Comparison of ENCODE assay signal across 10 cellular contexts in genomic region chr10:4947039-4947634, GRCh38. TPM values are rescaled to one million over a fixed set of nuclear protein-coding genes. Genes with fewer than 3 reads are reported as not detected.
A peak's percentile ranks its signal among the peaks of the same experiment; 100 is the strongest.
DNase-seq lines count a peak whose midpoint lies in the region; ATAC-seq and TF ChIP-seq lines count a peak whose summit lies in the region.
"Had no signal": no experiment of that assay in that cellular context is flagged by ENCODE, and none has a peak within 500 bp of the region (broad histone marks: within the 10 kb centered on the region; RNA-seq: fewer than 3 reads in every experiment).

No MANE protein-coding gene starts in this region.

- H3K4ac ChIP-seq in mesenchymal stem cell (ENCODE audit: low read depth in 1 of 2, low read length in 2 of 2): no peak overlapping the region

- ATAC-seq in upper lobe of left lung (ENCODE audit: low FRiP score in 2 of 2) (no peak), left colon (no peak)
- ATAC-seq: GM12878 had no signal

- H3K23ac ChIP-seq in mesenchymal stem cell (ENCODE audit: low read length in 2 of 2): no peak overlapping the region

- H3K27ac ChIP-seq in esophagus muscularis mucosa (replicated peaks in 1 of 4) (peak overlapping the region; percentile 67 to 79 (median 76)), mesenchymal stem cell (ENCODE audit: low read length, poor library complexity, severe bottlenecking) (peak overlapping the region; percentile 76), upper lobe of left lung (peak overlapping the region; percentile 32 to 78 (median 68))

- no peaks in the 10 kb centered on the region for H3K27me3 ChIP-seq in esophagus muscularis mucosa
- H3K27me3 ChIP-seq in mesenchymal stem cell (ENCODE audit: control insufficient read depth in 1 of 2, insufficient read depth in 1 of 2, low read length in 2 of 2): no peaks in the 10 kb centered on the region
- no peaks in the 10 kb centered on the region for H3K27me3 ChIP-seq in upper lobe of left lung

- H3K4me1 ChIP-seq in esophagus muscularis mucosa (peaks cover 13 to 70% (median 62%) of the 10 kb centered on the region in 4 donors), mesenchymal stem cell (ENCODE audit: control insufficient read depth, insufficient read depth, low read depth, low read length) (peaks cover 2% of the 10 kb centered on the region), upper lobe of left lung (peaks cover 5 to 49% (median 19%) of the 10 kb centered on the region in 4 donors)

- TF ChIP-seq CTCF in esophagus muscularis mucosa (IDR thresholded peaks at IDR 0.05): no peak
- TF ChIP-seq CTCF in upper lobe of left lung (IDR thresholded peaks at IDR 0.05): no peak

- no peak overlapping the region for H2BK5ac ChIP-seq in mesenchymal stem cell (ENCODE audit: low read depth, low read length, poor library complexity, severe bottlenecking)

- H3K36me3 ChIP-seq in esophagus muscularis mucosa: no peaks in the 10 kb centered on the region
- H3K36me3 ChIP-seq in mesenchymal stem cell (ENCODE audit: control insufficient read depth in 1 of 2, insufficient read depth in 2 of 2, low read depth in 1 of 2, low read length in 2 of 2): peaks cover 0 to 17% of the 10 kb centered on the region in 2 experiments
- no peaks in the 10 kb centered on the region for H3K36me3 ChIP-seq in upper lobe of left lung

- no peak overlapping the region for H2AK5ac ChIP-seq in mesenchymal stem cell (ENCODE audit: low read length, severe bottlenecking)

- H2BK15ac ChIP-seq in mesenchymal stem cell (ENCODE audit: low read depth, poor library complexity, severe bottlenecking): no peak overlapping the region

- no peak overlapping the region for H2BK120ac ChIP-seq in mesenchymal stem cell (ENCODE audit: low read depth, low read length)

- intact Hi-C loops in esophagus muscularis mucosa (cut with DNase I): no loop called here
- intact Hi-C loops in left colon (cut with DNase I, micrococcal nuclease): no loop called here

- H2BK12ac ChIP-seq in mesenchymal stem cell (ENCODE audit: low read length in 2 of 2): no peak overlapping the region

- CTCF ChIA-PET in HEK293T (lab: Yijun Ruan, JAX): no interaction called here

- TF ChIP-seq POLR2A in esophagus muscularis mucosa (IDR thresholded peaks at IDR 0.05; ENCODE audit: low read depth): no peak
- TF ChIP-seq POLR2A in upper lobe of left lung (IDR thresholded peaks at IDR 0.05): no peak

- no peak overlapping the region for H3K18ac ChIP-seq in mesenchymal stem cell (ENCODE audit: low read depth in 1 of 2, low read length in 2 of 2)

- H4K91ac ChIP-seq in mesenchymal stem cell (ENCODE audit: low read length): no peak overlapping the region

- POLR2A ChIA-PET in HEK293T (lab: Yijun Ruan, JAX): no interaction called here

- no peak overlapping the region for H3K14ac ChIP-seq in mesenchymal stem cell (ENCODE audit: low read length in 2 of 2)

- DNase-seq in LoVo (ENCODE audit: low spot score) (peak; percentile 11), esophagus muscularis mucosa (ENCODE audit: extremely low spot score) (no peak), mesenchymal stem cell (peak; percentile 72), upper lobe of left lung (no peak), left colon (no peak), HEK293T (ENCODE audit: extremely low spot score) (no peak)
- DNase-seq in activated effector memory CD4-positive, alpha-beta T cell treated with anti-CD3 and anti-CD28 coated beads, Interleukin-2, amount 50 U/mL, for 16 hours: no peak
- DNase-seq: activated CD4-positive, alpha-beta T cell treated with anti-CD3 and anti-CD28 coated beads, Interleukin-2, amount 50 U/mL, for 1 hour; MV-4-11 had no signal

- H2AFZ ChIP-seq in mesenchymal stem cell (ENCODE audit: low read depth, low read length): no peak overlapping the region

- no peaks in the 10 kb centered on the region for H3K9me3 ChIP-seq in esophagus muscularis mucosa
- no peaks in the 10 kb centered on the region for H3K9me3 ChIP-seq in mesenchymal stem cell (ENCODE audit: control insufficient read depth, low read length)
- H3K9me3 ChIP-seq in upper lobe of left lung: no peaks in the 10 kb centered on the region

- TF ChIP-seq EP300 in esophagus muscularis mucosa (IDR thresholded peaks at IDR 0.05) (no peak), upper lobe of left lung (IDR thresholded peaks at IDR 0.05) (peak in 1 of 4 donors; percentile 23)

- no peak overlapping the region for H3K4me3 ChIP-seq in esophagus muscularis mucosa
- H3K4me3 ChIP-seq in mesenchymal stem cell (ENCODE audit: insufficient read depth in 1 of 2, low read depth in 1 of 2, low read length in 2 of 2): peak overlapping the region in 1 of 2 experiments; percentile 61
- H3K4me3 ChIP-seq in upper lobe of left lung: no peak overlapping the region
- H3K4me3 ChIP-seq: GM12878 had no signal

- H3K9ac ChIP-seq in mesenchymal stem cell (ENCODE audit: low read length): peak overlapping the region; percentile 87

- H3K79me1 ChIP-seq in mesenchymal stem cell (replicated peaks; ENCODE audit: low read length, poor library complexity, severe bottlenecking): no peaks in the 10 kb centered on the region

- H3K4me2 ChIP-seq in mesenchymal stem cell (ENCODE audit: low read length, poor library complexity, severe bottlenecking): no peak overlapping the region

- no peak overlapping the region for H4K8ac ChIP-seq in mesenchymal stem cell (ENCODE audit: low read length)

TF ChIP-seq in HEK293T, 16 proteins besides CTCF, POLR2A, EP300 and RAD21:
- TF ChIP-seq L3MBTL2 (conservative IDR thresholded peaks at IDR 0.05) (no peak), ZNF384 (IDR thresholded peaks at IDR 0.05) (no peak), FOXK2 (IDR thresholded peaks at IDR 0.05) (no peak), ELF4 (IDR thresholded peaks at IDR 0.05) (no peak), FOXM1 (IDR thresholded peaks at IDR 0.05; ENCODE audit: borderline replicate concordance) (no peak), HDGF (IDR thresholded peaks at IDR 0.05; ENCODE audit: borderline replicate concordance) (no peak), NFRKB (IDR thresholded peaks at IDR 0.05) (no peak), CTBP1 (IDR thresholded peaks at IDR 0.05; ENCODE audit: borderline replicate concordance) (no peak), PKNOX1 (IDR thresholded peaks at IDR 0.05) (no peak), LEF1 (IDR thresholded peaks at IDR 0.05; ENCODE audit: borderline replicate concordance) (no peak), BHLHE40 (IDR thresholded peaks at IDR 0.05; ENCODE audit: borderline replicate concordance) (no peak), SUZ12 (IDR thresholded peaks at IDR 0.05) (no peak), TARDBP (IDR thresholded peaks at IDR 0.05) (no peak)

RNA-seq across cellular contexts. Expression of gene AKR1C1, which starts 16.1 kb away (rescaled TPM):
- total RNA-seq in esophagus muscularis mucosa (100 to 1,000 TPM in 3 of 4 donors, 10 to 100 TPM in 1; 88.6 to 172 (median 141) TPM), upper lobe of left lung (100 to 1,000 TPM in 1 of 6 donors, 10 to 100 TPM in 5; 38.2 to 103 (median 44.3) TPM), left colon (10 to 100 TPM; 12.8 to 88.1 TPM)
- polyA plus RNA-seq in mesenchymal stem cell (2013, experiment 1 of 2): 22.4 TPM
- 22.7 TPM for polyA plus RNA-seq in mesenchymal stem cell (2013, experiment 2 of 2)

RNA-seq across cellular contexts. Expression of gene AKR1C2, which starts 56.5 kb away (rescaled TPM):
- total RNA-seq in esophagus muscularis mucosa: 10 to 100 TPM in 1 of 4 donors, 1 to 10 TPM in 3; 7.9 to 12.7 (median 9.6) TPM
- polyA plus RNA-seq in mesenchymal stem cell (2013, experiment 1 of 2): 7.9 TPM
- polyA plus RNA-seq in mesenchymal stem cell (2013, experiment 2 of 2): 7.5 TPM
- total RNA-seq in upper lobe of left lung: 10 to 100 TPM in 5 of 6 donors, 1 to 10 TPM in 1; 7.3 to 76.0 (median 28.6) TPM
- 10 to 100 TPM; 18.8 to 65.4 TPM for total RNA-seq in left colon

Comparison
In these comparisons a context has a peak if more than half of its experiments do, and no peak if none do; other contexts are left out.
1. DNase-seq: peak in LoVo (single experiment) and mesenchymal stem cell (single experiment); none in esophagus muscularis mucosa (single experiment), upper lobe of left lung (0 of 2), left colon (0 of 2), activated effector memory CD4-positive, alpha-beta T cell treated with anti-CD3 and anti-CD28 coated beads, Interleukin-2, amount 50 U/mL, for 16 hours (single experiment) and HEK293T (single experiment).
2. Peak in every context shown above with its lines, with median percentiles within 50 percentile points of each other: H3K27ac ChIP-seq.